Comparison of ENCODE assay signal across 27 cellular contexts in the genomic region with DNA sequence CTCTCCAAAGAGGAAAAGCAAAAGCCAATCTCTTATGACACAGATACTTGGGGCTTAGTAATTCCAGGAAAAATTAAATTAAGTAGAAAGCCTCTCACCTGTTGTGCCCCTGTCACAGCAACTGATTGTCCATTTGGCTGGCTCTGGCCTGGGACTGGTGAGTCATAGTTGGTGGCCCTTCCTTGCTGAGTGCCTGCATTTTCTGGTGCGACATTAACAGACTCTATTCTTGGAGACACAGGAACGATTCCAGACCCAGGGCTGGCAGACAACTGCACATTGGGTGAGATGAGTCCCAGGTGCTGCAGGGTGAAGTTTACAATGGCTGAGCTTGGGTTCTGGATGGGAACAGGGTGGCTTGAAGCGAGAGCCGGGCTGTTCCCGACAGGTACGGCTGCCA. TPM values are rescaled to one million over a fixed set of nuclear protein-coding genes. Genes with fewer than 3 reads are reported as not detected.
"Had no signal": no experiment of that assay in that cellular context is flagged by ENCODE, and none has a peak within 500 bp of the region (broad histone marks: within the 10 kb centered on the region; RNA-seq: fewer than 3 reads in every experiment).

No MANE protein-coding gene starts in this region.

- H3K27ac Mint-ChIP-seq: activated CD4-positive, alpha-beta memory T cell treated with anti-CD3 and anti-CD28 coated beads, Interleukin-2, amount 10 ng/mL, durations not matched to agents 7 days and 5 days; activated CD4-positive, alpha-beta T cell treated with anti-CD3 and anti-CD28 coated beads, Interleukin-2, amount 10 ng/mL, durations not matched to agents 24 days and 14 days; activated naive CD4-positive, alpha-beta T cell treated with anti-CD3 and anti-CD28 coated beads, Interleukin-2, amount 10 ng/mL, durations not matched to agents 7 days and 5 days; activated T-cell treated with anti-CD3 and anti-CD28 coated beads, Interleukin-2, amount 50 U/mL, for 72 hours; dendritic cell treated with granulocyte-macrophage colony-stimulating factor and Interleukin-4, amounts not matched to agents 40 ng/mL and 50 ng/mL, for 4 days; natural killer cell treated with Interleukin-12 subunit alpha and Interleukin-12 subunit beta and Interleukin-15 and Interleukin-18, amount 100 ng/mL, for 72 hours; stimulated activated memory B cell treated with anti-CD40 and anti-IgM and Interleukin-4, amounts not matched to agents 10 μg/mL and 1 μg/mL and 100 μg/mL, for 72 hours; T-cell; T-helper 2 cell treated with Interferon-gamma antibody and Interleukin-4, amounts not matched to agents 5 μg/mL and 100 μg/mL, for 36 hours; type B pancreatic cell had no signal

- H3K9me3 Mint-ChIP-seq: activated CD4-positive, alpha-beta memory T cell treated with anti-CD3 and anti-CD28 coated beads, Interleukin-2, amount 10 ng/mL, durations not matched to agents 7 days and 5 days; activated CD4-positive, alpha-beta T cell treated with anti-CD3 and anti-CD28 coated beads, Interleukin-2, amount 10 ng/mL, durations not matched to agents 24 days and 14 days; activated naive CD4-positive, alpha-beta T cell treated with anti-CD3 and anti-CD28 coated beads, Interleukin-2, amount 10 ng/mL, durations not matched to agents 7 days and 5 days; activated T-cell treated with anti-CD3 and anti-CD28 coated beads, Interleukin-2, amount 50 U/mL, for 72 hours; dendritic cell treated with granulocyte-macrophage colony-stimulating factor and Interleukin-4, amounts not matched to agents 40 ng/mL and 50 ng/mL, for 4 days; natural killer cell treated with Interleukin-12 subunit alpha and Interleukin-12 subunit beta and Interleukin-15 and Interleukin-18, amount 100 ng/mL, for 72 hours; stimulated activated memory B cell treated with anti-CD40 and anti-IgM and Interleukin-4, amounts not matched to agents 10 μg/mL and 1 μg/mL and 100 μg/mL, for 72 hours; T-cell; T-helper 2 cell treated with Interferon-gamma antibody and Interleukin-4, amounts not matched to agents 5 μg/mL and 100 μg/mL, for 36 hours had no signal

- H3K4me3 Mint-ChIP-seq: activated CD4-positive, alpha-beta memory T cell treated with anti-CD3 and anti-CD28 coated beads, Interleukin-2, amount 10 ng/mL, durations not matched to agents 7 days and 5 days; activated CD4-positive, alpha-beta T cell treated with anti-CD3 and anti-CD28 coated beads, Interleukin-2, amount 10 ng/mL, durations not matched to agents 24 days and 14 days; activated naive CD4-positive, alpha-beta T cell treated with anti-CD3 and anti-CD28 coated beads, Interleukin-2, amount 10 ng/mL, durations not matched to agents 7 days and 5 days; activated T-cell treated with anti-CD3 and anti-CD28 coated beads, Interleukin-2, amount 50 U/mL, for 72 hours; dendritic cell treated with granulocyte-macrophage colony-stimulating factor and Interleukin-4, amounts not matched to agents 40 ng/mL and 50 ng/mL, for 4 days; natural killer cell treated with Interleukin-12 subunit alpha and Interleukin-12 subunit beta and Interleukin-15 and Interleukin-18, amount 100 ng/mL, for 72 hours; stimulated activated memory B cell treated with anti-CD40 and anti-IgM and Interleukin-4, amounts not matched to agents 10 μg/mL and 1 μg/mL and 100 μg/mL, for 72 hours; T-cell; T-helper 2 cell treated with Interferon-gamma antibody and Interleukin-4, amounts not matched to agents 5 μg/mL and 100 μg/mL, for 36 hours; type B pancreatic cell had no signal

- H3K27me3 ChIP-seq: foreskin keratinocyte, neutrophil, ovary, right lobe of liver, vagina had no signal

- H3K9me3 ChIP-seq: lower lobe of right lung, neutrophil, ovary, right lobe of liver, vagina had no signal

- H3K4me1 ChIP-seq: foreskin keratinocyte, right lobe of liver, vagina had no signal

- DNase-seq: activated CD4-positive, alpha-beta memory T cell treated with anti-CD3 and anti-CD28 coated beads, Interleukin-2, amount 10 ng/mL, durations not matched to agents 7 days and 5 days; activated CD4-positive, alpha-beta T cell treated with anti-CD3 and anti-CD28 coated beads, Interleukin-2, amount 10 ng/mL, durations not matched to agents 24 days and 14 days; activated effector memory CD4-positive, alpha-beta T cell treated with Interleukin-2 at 50 U/mL for 16 hours; activated naive CD4-positive, alpha-beta T cell treated with anti-CD3 and anti-CD28 coated beads, Interleukin-2, amount 10 ng/mL, durations not matched to agents 7 days and 5 days; activated T-cell treated with anti-CD3 and anti-CD28 coated beads, Interleukin-2, amount 50 U/mL, for 72 hours; amygdala; effector CD4-positive, alpha-beta T cell; hypothalamus; lower lobe of right lung; ovary; right lobe of liver; stimulated activated CD4-positive, alpha-beta T cell treated with anti-CD3 and anti-CD28 coated beads, Interleukin-15, amount 100 ng/mL, for 24 hours; T-cell had no signal

- H3K36me3 Mint-ChIP-seq: stimulated activated memory B cell treated with anti-CD40 and anti-IgM and Interleukin-4, amounts not matched to agents 10 μg/mL and 1 μg/mL and 100 μg/mL, for 72 hours; T-cell had no signal

- H3K4me3 ChIP-seq: lower lobe of right lung, ovary, right lobe of liver, smooth muscle cell, vagina had no signal

- H3K36me3 ChIP-seq: lower lobe of right lung, ovary, right lobe of liver, vagina had no signal

- H3K27ac ChIP-seq: foreskin keratinocyte, lower lobe of right lung, neutrophil, ovary, right lobe of liver, vagina, VCaP had no signal

- ATAC-seq: activated CD4-positive, CD25-positive, alpha-beta regulatory T cell treated with anti-CD3 and anti-CD28 coated beads, Interleukin-2, amount 50 U/mL, for 24 hours; activated T-cell treated with anti-CD3 and anti-CD28 coated beads, Interleukin-2, amount 50 U/mL, for 72 hours; foreskin keratinocyte; lower lobe of right lung; natural killer cell treated with Interleukin-12 subunit alpha and Interleukin-12 subunit beta and Interleukin-15 and Interleukin-18, amount 100 ng/mL, for 72 hours; right lobe of liver; stimulated activated memory B cell treated with anti-CD40 and anti-IgM and Interleukin-4, amounts not matched to agents 10 μg/mL and 1 μg/mL and 100 μg/mL, for 72 hours; T-cell had no signal

- H3K27me3 Mint-ChIP-seq: activated CD4-positive, alpha-beta memory T cell treated with anti-CD3 and anti-CD28 coated beads, Interleukin-2, amount 10 ng/mL, durations not matched to agents 7 days and 5 days; activated CD4-positive, alpha-beta T cell treated with anti-CD3 and anti-CD28 coated beads, Interleukin-2, amount 10 ng/mL, durations not matched to agents 24 days and 14 days; activated naive CD4-positive, alpha-beta T cell treated with anti-CD3 and anti-CD28 coated beads, Interleukin-2, amount 10 ng/mL, durations not matched to agents 7 days and 5 days; dendritic cell treated with granulocyte-macrophage colony-stimulating factor and Interleukin-4, amounts not matched to agents 40 ng/mL and 50 ng/mL, for 4 days; natural killer cell treated with Interleukin-12 subunit alpha and Interleukin-12 subunit beta and Interleukin-15 and Interleukin-18, amount 100 ng/mL, for 72 hours; stimulated activated memory B cell treated with anti-CD40 and anti-IgM and Interleukin-4, amounts not matched to agents 10 μg/mL and 1 μg/mL and 100 μg/mL, for 72 hours; T-cell; type B pancreatic cell had no signal

- H3K4me1 Mint-ChIP-seq: stimulated activated memory B cell treated with anti-CD40 and anti-IgM and Interleukin-4, amounts not matched to agents 10 μg/mL and 1 μg/mL and 100 μg/mL, for 72 hours had no signal

RNA-seq across cellular contexts. Expression of a gene that starts 23.3 kb away (rescaled TPM):
- total RNA-seq: activated CD4-positive, alpha-beta memory T cell treated with anti-CD3 and anti-CD28 coated beads, Interleukin-2, amount 10 ng/mL, durations not matched to agents 7 days and 5 days; activated CD4-positive, alpha-beta T cell treated with anti-CD3 and anti-CD28 coated beads, Interleukin-2, amount 10 ng/mL, durations not matched to agents 24 days and 14 days; activated T-cell treated with anti-CD3 and anti-CD28 coated beads, Interleukin-2, amount 50 U/mL, for 72 hours; chondrocyte; foreskin keratinocyte; lower lobe of right lung; natural killer cell treated with Interleukin-12 subunit alpha and Interleukin-12 subunit beta and Interleukin-15 and Interleukin-18, amount 100 ng/mL, for 72 hours; pulmonary artery endothelial cell; smooth muscle cell; T-cell; temporal lobe; vagina had no signal
- polyA plus RNA-seq: foreskin keratinocyte, smooth muscle cell had no signal
